In genomic region chr22:37545703-37546435, GRCh38 we compare ENCODE assay signal across 8 cellular contexts. TPM values are rescaled to one million over a fixed set of nuclear protein-coding genes. Genes with fewer than 3 reads are reported as not detected.
DNase-seq lines count a peak whose midpoint lies in the region; ATAC-seq lines count a peak whose summit lies in the region.

No MANE protein-coding gene starts in this region.

- no peak for DNase-seq in stimulated activated naive CD8-positive, alpha-beta T cell treated with anti-CD3 and anti-CD28 coated beads, Interleukin-15, amount 100 ng/mL, for 72 hours
- DNase-seq in stimulated activated naive CD8-positive, alpha-beta T cell treated with anti-CD3 and anti-CD28 coated beads, Interleukin-15, Interleukin-2, amounts not matched to agents 100 U/mL and 50 U/mL, for 24 hours = no peak
- no peak for DNase-seq in NCI-H146 (lab: John Stamatoyannopoulos, UW)
- DNase-seq in NCI-H2227 (lab: John Stamatoyannopoulos, UW; ENCODE audit: unreplicated experiment) = no peak
- no peak for DNase-seq in GF-D8 (lab: John Stamatoyannopoulos, UW)

- H3K27me3 ChIP-seq in esophagus (ENCODE audit: control insufficient read depth in 1 of 2, insufficient read depth in 2 of 2, low read length in 2 of 2) = no peaks in the 10 kb centered on the region
- H3K27me3 ChIP-seq in mucosa of rectum (ENCODE audit: control insufficient read depth in 2 of 2, insufficient read depth in 2 of 2, low read length in 2 of 2) = no peaks in the 10 kb centered on the region

- peak overlapping the region in 1 of 2 donors; percentile 10 for H3K4me3 Mint-ChIP-seq in stimulated activated naive CD8-positive, alpha-beta T cell treated with anti-CD3 and anti-CD28 coated beads, Interleukin-15, amount 100 ng/mL, for 72 hours

- H3K27ac Mint-ChIP-seq in stimulated activated naive CD8-positive, alpha-beta T cell treated with anti-CD3 and anti-CD28 coated beads, Interleukin-15, amount 100 ng/mL, for 72 hours = peak overlapping the region; percentile 84 to 90

- H3K4me1 ChIP-seq in esophagus (ENCODE audit: control insufficient read depth in 2 of 2, insufficient read depth in 2 of 2, low read length in 1 of 2) (peaks cover 6 to 16% of the 10 kb centered on the region in 2 donors), mucosa of rectum (ENCODE audit: control insufficient read depth in 2 of 2, insufficient read depth in 2 of 2, low read length in 2 of 2) (peaks cover 15 to 24% of the 10 kb centered on the region in 2 donors)

- peaks cover 57% of the 10 kb centered on the region for H3K27me3 Mint-ChIP-seq in stimulated activated naive CD8-positive, alpha-beta T cell treated with anti-CD3 and anti-CD28 coated beads, Interleukin-15, amount 100 ng/mL, for 72 hours

- H3K4me1 Mint-ChIP-seq in stimulated activated naive CD8-positive, alpha-beta T cell treated with anti-CD3 and anti-CD28 coated beads, Interleukin-15, amount 100 ng/mL, for 72 hours = peaks cover 44% of the 10 kb centered on the region

- no peaks in the 10 kb centered on the region for H3K9me3 ChIP-seq in esophagus (ENCODE audit: control insufficient read depth in 2 of 2, insufficient read depth in 1 of 2, low read depth in 1 of 2, low read length in 1 of 2)
- H3K9me3 ChIP-seq in mucosa of rectum (ENCODE audit: control insufficient read depth in 2 of 2, low read length in 2 of 2) = no peaks in the 10 kb centered on the region

- no peaks in the 10 kb centered on the region for H3K9me3 Mint-ChIP-seq in stimulated activated naive CD8-positive, alpha-beta T cell treated with anti-CD3 and anti-CD28 coated beads, Interleukin-15, amount 100 ng/mL, for 72 hours

- WGBS in esophagus, 2 donors = 9 to 11% methylated on average over 28 of the region's 28 CpGs

- peak overlapping the region; percentile 63 to 79 for H3K9ac ChIP-seq in mucosa of rectum (ENCODE audit: low read depth in 1 of 2, low read length in 2 of 2)

- H3K36me3 ChIP-seq in esophagus (ENCODE audit: control insufficient read depth in 2 of 2, insufficient read depth in 2 of 2, low read length in 1 of 2) (no peaks in the 10 kb centered on the region), mucosa of rectum (ENCODE audit: control insufficient read depth in 2 of 2, insufficient read depth in 2 of 2, low read length in 2 of 2) (no peaks in the 10 kb centered on the region)

- ATAC-seq in stimulated activated naive CD8-positive, alpha-beta T cell treated with anti-CD3 and anti-CD28 coated beads, Interleukin-15, amount 100 ng/mL, for 72 hours = no peak
- no peak for ATAC-seq in stimulated activated naive CD8-positive, alpha-beta T cell treated with anti-CD3 and anti-CD28 coated beads, Interleukin-15, Interleukin-2, amounts not matched to agents 100 U/mL and 50 U/mL, for 24 hours
- no peak for ATAC-seq in HG02973 (IDR thresholded peaks at IDR 0.05; ENCODE audit: unreplicated experiment)

- H3K27ac ChIP-seq in esophagus (ENCODE audit: low read depth in 2 of 2, low read length in 1 of 2) (peak overlapping the region; percentile 87 to 91), mucosa of rectum (ENCODE audit: low read depth in 2 of 2, low read length in 2 of 2) (peak overlapping the region; percentile 88)

- H3K4me3 ChIP-seq in esophagus (ENCODE audit: low read depth in 1 of 2, low read length in 2 of 2) (peak overlapping the region; percentile 16 to 36), mucosa of rectum (ENCODE audit: low read length in 2 of 2) (peak overlapping the region; percentile 41 to 47)

RNA-seq across cellular contexts. Expression of gene CDC42EP1, which starts 14.4 kb away (rescaled TPM):
- 10 to 100 TPM; 50.1 to 64.3 TPM for polyA plus RNA-seq in esophagus

RNA-seq across cellular contexts. Expression of gene CARD10, which starts 26.7 kb away (rescaled TPM):
- 10 to 100 TPM; 13.0 to 13.1 TPM for polyA plus RNA-seq in esophagus

RNA-seq across cellular contexts. Expression of gene LGALS2, which starts 34.0 kb away (rescaled TPM):
- 1 to 10 TPM in 1 of 2 donors, under 1 TPM in 1; 0.20 to 1.3 TPM for polyA plus RNA-seq in esophagus

RNA-seq across cellular contexts. Expression of gene MFNG, which starts 59.7 kb away (rescaled TPM):
- polyA plus RNA-seq in esophagus = 1 to 10 TPM; 2.6 to 3.1 TPM
